ENCODE assay signal across 26 cellular contexts in the genomic region with DNA sequence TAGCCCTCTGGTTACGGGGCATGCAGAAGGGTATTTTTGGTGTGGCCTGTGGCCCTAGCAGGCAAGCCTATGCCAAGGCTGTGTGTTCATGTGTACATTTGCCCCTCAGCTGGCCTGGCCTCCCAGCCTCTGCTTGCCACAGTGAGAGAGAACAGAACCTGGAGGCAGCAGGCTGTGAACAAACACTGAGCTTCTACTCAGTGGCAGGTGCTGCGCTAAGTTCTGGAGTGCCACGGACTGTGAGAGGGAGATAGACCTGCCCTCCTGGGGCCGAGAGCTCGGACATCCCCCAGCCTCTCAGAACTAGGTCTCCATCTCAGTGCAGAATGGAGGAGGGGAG. TPM values are rescaled to one million over a fixed set of nuclear protein-coding genes. Genes with fewer than 3 reads are reported as not detected.
"Had no signal": no experiment of that assay in that cellular context is flagged by ENCODE, and none has a peak within 500 bp of the region (broad histone marks: within the 10 kb centered on the region; RNA-seq: fewer than 3 reads in every experiment).

No MANE protein-coding gene starts in this region.

- H3K27ac Mint-ChIP-seq: activated CD4-positive, alpha-beta T cell treated with anti-CD3 and anti-CD28 coated beads, Interleukin-2, amount 10 ng/mL, durations not matched to agents 24 days and 14 days; activated naive CD4-positive, alpha-beta T cell treated with anti-CD3 and anti-CD28 coated beads for 36 hours; activated naive CD8-positive, alpha-beta T cell; T-helper 1 cell treated with Interleukin-12 subunit alpha and Interleukin-12 subunit beta and Interleukin-4 antibody, amounts not matched to agents 30 μg/mL and 1 μg/mL, for 36 hours; WTC11 had no signal

- H3K4me1 Mint-ChIP-seq: activated CD4-positive, alpha-beta T cell treated with anti-CD3 and anti-CD28 coated beads, Interleukin-2, amount 10 ng/mL, durations not matched to agents 24 days and 14 days; WTC11 had no signal

- H3K36me3 Mint-ChIP-seq: activated naive CD8-positive, alpha-beta T cell; WTC11 had no signal

- H3K4me3 ChIP-seq: MG63, SJSA1 had no signal

- H3K4me1 ChIP-seq: SJSA1 had no signal

- H3K36me3 ChIP-seq: MG63, SJSA1 had no signal

- ATAC-seq: activated T-cell treated with anti-CD3 and anti-CD28 coated beads, Interleukin-2, amount 50 U/mL, for 4 hours; Right ventricle myocardium inferior; SK-N-SH treated with all-trans-retinoic acid at 6 μM for 48 hours had no signal

- H3K9me3 ChIP-seq: MG63, SJSA1 had no signal

- H3K4me3 Mint-ChIP-seq: activated CD4-positive, alpha-beta T cell treated with anti-CD3 and anti-CD28 coated beads, Interleukin-2, amount 10 ng/mL, durations not matched to agents 24 days and 14 days; activated naive CD4-positive, alpha-beta T cell treated with anti-CD3 and anti-CD28 coated beads for 36 hours; activated naive CD8-positive, alpha-beta T cell; activated T-cell treated with anti-CD3 and anti-CD28 coated beads, Interleukin-2, amount 50 U/mL, for 4 hours; T-helper 1 cell treated with Interleukin-12 subunit alpha and Interleukin-12 subunit beta and Interleukin-4 antibody, amounts not matched to agents 30 μg/mL and 1 μg/mL, for 36 hours; WTC11 had no signal

- H3K27ac ChIP-seq: SJSA1 had no signal

- DNase-seq: activated CD4-positive, alpha-beta T cell treated with anti-CD3 and anti-CD28 coated beads, Interleukin-2, amount 10 ng/mL, durations not matched to agents 24 days and 14 days; activated CD4-positive, alpha-beta T cell treated with anti-CD3 and anti-CD28 coated beads, Interleukin-2, amount 50 U/mL, for 48 hours; activated CD4-positive, CD25-positive, alpha-beta regulatory T cell treated with anti-CD3 and anti-CD28 coated beads, Interleukin-2, amount 50 U/mL, for 72 hours; activated CD8-positive, alpha-beta memory T cell treated with anti-CD3 and anti-CD28 coated beads for 24 hours; activated effector memory CD4-positive, alpha-beta T cell treated with anti-CD3 and anti-CD28 coated beads, Interleukin-2, amount 50 U/mL, for 16 hours; activated naive CD4-positive, alpha-beta T cell treated with anti-CD3 and anti-CD28 coated beads for 36 hours; activated T-cell treated with anti-CD3 and anti-CD28 coated beads, Interleukin-2, amount 50 U/mL, for 4 hours; cerebellar nuclear complex; MG63; MV-4-11; NCI-H1092 treated with DMSO at 0.1 percent for 48 hours; NCI-H1417 treated with DMSO at 0.1 percent for 48 hours; NCI-H1694; NCI-H2029; NCI-H345; NCI-H524; NCI-H82; RPMI8226 had no signal

- H3K9me3 Mint-ChIP-seq: activated CD4-positive, alpha-beta T cell treated with anti-CD3 and anti-CD28 coated beads, Interleukin-2, amount 10 ng/mL, durations not matched to agents 24 days and 14 days; activated naive CD4-positive, alpha-beta T cell treated with anti-CD3 and anti-CD28 coated beads for 36 hours; activated T-cell treated with anti-CD3 and anti-CD28 coated beads, Interleukin-2, amount 50 U/mL, for 4 hours; T-helper 1 cell treated with Interleukin-12 subunit alpha and Interleukin-12 subunit beta and Interleukin-4 antibody, amounts not matched to agents 30 μg/mL and 1 μg/mL, for 36 hours had no signal

- H3K27me3 ChIP-seq: MG63, SJSA1 had no signal

RNA-seq across cellular contexts. Expression of a gene that starts 8.2 kb away (rescaled TPM):
- total RNA-seq: activated CD4-positive, alpha-beta T cell treated with anti-CD3 and anti-CD28 coated beads, Interleukin-2, amount 10 ng/mL, durations not matched to agents 24 days and 14 days; activated naive CD4-positive, alpha-beta T cell treated with anti-CD3 and anti-CD28 coated beads for 36 hours; activated T-cell treated with anti-CD3 and anti-CD28 coated beads, Interleukin-2, amount 50 U/mL, for 4 hours; cardiac septum; OCI-LY7; Right ventricle myocardium inferior; SJSA1; WTC11 had no signal
